20 cellular contexts compared by ENCODE assay signal in genomic region chr7:157008-157310, GRCh38. TPM values are rescaled to one million over a fixed set of nuclear protein-coding genes. Genes with fewer than 3 reads are reported as not detected.
A peak's percentile ranks its signal among the peaks of the same experiment; 100 is the strongest.
DNase-seq lines count a peak whose midpoint lies in the region; FAIRE-seq and TF ChIP-seq lines count a peak whose summit lies in the region.
"Had no signal": no experiment of that assay in that cellular context is flagged by ENCODE, and none has a peak within 500 bp of the region (broad histone marks: within the 10 kb centered on the region; RNA-seq: fewer than 3 reads in every experiment).

No MANE protein-coding gene starts in this region.

- H2AK5ac ChIP-seq in neuronal stem cell (ENCODE audit: low read depth, low read length), result peak overlapping the region; percentile 47

- H3K9ac ChIP-seq in neuronal stem cell (ENCODE audit: low read depth, low read length, poor library complexity), result no peak overlapping the region

- peak overlapping the region; percentile 40 for H3K18ac ChIP-seq in neuronal stem cell (ENCODE audit: low read length)

- no peak for TF ChIP-seq POLR2A in GM12891 (IDR thresholded peaks at IDR 0.05; ENCODE audit: low read depth, low read length)

- DNase-seq in G401 (ENCODE audit: low spot score) (peak; percentile 6), neuronal stem cell (ENCODE audit: low spot score) (no peak), posterior vena cava (ENCODE audit: low spot score) (peak; percentile 57), GM12891 (ENCODE audit: insufficient read length, low spot score) (no peak), substantia nigra (lab: John Stamatoyannopoulos, UW) (no peak), mesenteric fat pad (ENCODE audit: low spot score) (no peak)
- DNase-seq: AML-193; Caco-2; Calu3; CD4-positive, alpha-beta T cell; CD8-positive, alpha-beta T cell; DMS79 treated with DMSO at 0.1 percent for 48 hours; GDM1 had no signal

- H3K36me3 ChIP-seq in neuronal stem cell (replicated peaks in 1 of 2; ENCODE audit: control insufficient read depth in 2 of 2, insufficient read depth in 2 of 2, low read length in 2 of 2), result no peaks in the 10 kb centered on the region
- H3K36me3 ChIP-seq: BLaER1 treated with 17β-estradiol and CSF1 and Interleukin-3, amounts not matched to agents 10 nM and 100 nM had no signal

- H2BK15ac ChIP-seq in neuronal stem cell (ENCODE audit: low read length), result peak overlapping the region; percentile 59

- intact Hi-C loops in posterior vena cava (cut with DNase I), result no loop called here

- H3K27me3 ChIP-seq in neuronal stem cell (ENCODE audit: control insufficient read depth in 3 of 3, insufficient read depth in 3 of 3, low read depth in 1 of 3, low read length in 3 of 3), result peaks cover 0 to 23% (median 0%) of the 10 kb centered on the region in 3 experiments

- WGBS in neuronal stem cell (ENCODE audit: extremely low coverage in 2 of 2, insufficient read length in 2 of 2, insufficient replicate concordance in 1 of 2), 2 donors, result no CpG with 5 or more reads among the region's 9 CpGs

- H2BK5ac ChIP-seq in neuronal stem cell (ENCODE audit: low read length), result peak overlapping the region; percentile 84

- H2BK12ac ChIP-seq in neuronal stem cell (ENCODE audit: low read length), result peak overlapping the region; percentile 78

- H4K91ac ChIP-seq in neuronal stem cell (ENCODE audit: low read depth, low read length, poor library complexity), result no peak overlapping the region

- in situ Hi-C loops in G401 (cut with HindIII; ENCODE audit: low sequenced_read_pairs), result no loop called here

- H3K23ac ChIP-seq in neuronal stem cell (ENCODE audit: low read depth, low read length, poor library complexity), result no peak overlapping the region

- H2BK120ac ChIP-seq in neuronal stem cell (ENCODE audit: low read depth, low read length), result no peak overlapping the region

- no peak overlapping the region for H3K4me2 ChIP-seq in neuronal stem cell (ENCODE audit: insufficient read depth, low read length, poor library complexity, severe bottlenecking)
- H3K4me2 ChIP-seq: A549 had no signal

- no peak overlapping the region for H2AFZ ChIP-seq in neuronal stem cell (ENCODE audit: low read length)

- H3K27ac ChIP-seq in neuronal stem cell (replicated peaks; ENCODE audit: low read length) (no peak overlapping the region), substantia nigra (ENCODE audit: low read depth, low read length, poor library complexity, severe bottlenecking) (no peak overlapping the region)
- H3K27ac ChIP-seq: 22Rv1; A549; BLaER1 treated with 17β-estradiol and CSF1 and Interleukin-3, amounts not matched to agents 10 nM and 100 nM; C4-2B had no signal

- H3K4me3 ChIP-seq in neuronal stem cell (ENCODE audit: low read length in 2 of 2), result no peak overlapping the region
- H3K4me3 ChIP-seq: A549; BLaER1 treated with 17β-estradiol and CSF1 and Interleukin-3, amounts not matched to agents 10 nM and 100 nM; GM12878 had no signal

- no peak overlapping the region for H4K8ac ChIP-seq in neuronal stem cell (ENCODE audit: low read depth, low read length)

- peaks cover 0 to 7% of the 10 kb centered on the region in 2 donors for H3K4me1 ChIP-seq in neuronal stem cell (ENCODE audit: control insufficient read depth in 2 of 2, insufficient read depth in 1 of 2, low read depth in 1 of 2, low read length in 2 of 2)

- FAIRE-seq in GM12891 (lab: Jason Lieb, UNC), result no peak
- FAIRE-seq: A549, D721Med, GM12878, GM19239 had no signal

- H3K9me3 ChIP-seq in neuronal stem cell (replicated peaks in 1 of 2; ENCODE audit: control insufficient read depth in 2 of 2, insufficient read depth in 1 of 2, low read depth in 1 of 2, low read length in 2 of 2), result no peaks in the 10 kb centered on the region
- H3K9me3 ChIP-seq: A549; BLaER1 treated with 17β-estradiol and CSF1 and Interleukin-3, amounts not matched to agents 10 nM and 100 nM; Caco-2 had no signal

- H3K79me1 ChIP-seq in neuronal stem cell (ENCODE audit: low read depth, low read length), result no peaks in the 10 kb centered on the region

- H3K14ac ChIP-seq in neuronal stem cell (ENCODE audit: low read length), result no peak overlapping the region

- no peak overlapping the region for H3K4ac ChIP-seq in neuronal stem cell (ENCODE audit: low read length)

TF ChIP-seq in GM12891, 5 proteins besides CTCF, POLR2A, EP300 and RAD21:
- TF ChIP-seq SPI1 (IDR thresholded peaks at IDR 0.05; ENCODE audit: low read depth, low read length) (no peak), POLR2AphosphoS5 (IDR thresholded peaks at IDR 0.05; ENCODE audit: low read depth, low read length) (no peak), POU2F2 (IDR thresholded peaks at IDR 0.05; ENCODE audit: low read depth, low read length) (no peak), PAX5 (IDR thresholded peaks at IDR 0.05; ENCODE audit: insufficient read depth, low read length, severe bottlenecking) (no peak), TAF1 (IDR thresholded peaks at IDR 0.05; ENCODE audit: low read depth, low read length) (no peak)

RNA-seq across cellular contexts. Expression of gene FAM20C, which starts 35.4 kb away (rescaled TPM):
- 12.8 and 14.8 TPM in 2 replicates for total RNA-seq in G401 (2014; rRNA removed; shearing (Covaris generic))
- 7.3 TPM for polyA plus RNA-seq in neuronal stem cell (2013, experiment 1 of 2)
- polyA plus RNA-seq in neuronal stem cell (2013, experiment 2 of 2), result 7.3 TPM
- total RNA-seq in posterior vena cava (10 to 100 TPM; 56.6 to 74.3 TPM), mesenteric fat pad (121 TPM)
- polyA plus RNA-seq in GM12891 (2012; ENCODE audit: low read depth, missing spikeins), result not detected
- polyA plus RNA-seq: GM12878 had no signal

Comparison
In these comparisons a context has a peak if more than half of its experiments do, and no peak if none do; other contexts are left out.
1. DNase-seq: peak in G401 (single experiment) and posterior vena cava (single experiment); none in neuronal stem cell (single experiment), GM12891 (single experiment), substantia nigra (0 of 49) and mesenteric fat pad (single experiment).